Comparison of ENCODE assay signal across 7 cellular contexts in genomic region chr4:78612398-78613005, GRCh38.
A peak's percentile ranks its signal among the peaks of the same experiment; 100 is the strongest.
DNase-seq lines count a peak whose midpoint lies in the region; TF ChIP-seq lines count a peak whose summit lies in the region.

No MANE protein-coding gene starts in this region.

- H4K8ac ChIP-seq in mesendoderm (ENCODE audit: low read depth, low read length) = no peak overlapping the region

- TF ChIP-seq CTCF in dorsolateral prefrontal cortex (IDR thresholded peaks at IDR 0.05 in 54 of 56, conservative IDR thresholded peaks at IDR 0.05 in 2 of 56; ENCODE audit: low read depth in 1 of 56, partially characterized antibody in 56 of 56) = peak; percentile 41 to 85 (median 68)

- WGBS in mesendoderm (ENCODE audit: extremely low coverage, insufficient coverage, low lambda C conversion rate) = no CpG with 5 or more reads among the region's 3 CpGs

- no peak overlapping the region for H3K56ac ChIP-seq in mesendoderm (ENCODE audit: low read length)

- H3K4me2 ChIP-seq in mesendoderm (ENCODE audit: low read length) = no peak overlapping the region

- H3K27me3 ChIP-seq in dorsolateral prefrontal cortex = peaks cover 0 to 4% (median 0%) of the 10 kb centered on the region in 45 donors
- H3K27me3 ChIP-seq in mesendoderm (ENCODE audit: insufficient read depth, low read length, poor library complexity) = no peaks in the 10 kb centered on the region

- H3K79me1 ChIP-seq in mesendoderm (ENCODE audit: low read length) = no peaks in the 10 kb centered on the region

- H3K4ac ChIP-seq in mesendoderm (ENCODE audit: low read depth, low read length) = no peak overlapping the region

- H2BK120ac ChIP-seq in mesendoderm (ENCODE audit: low read depth, low read length) = no peak overlapping the region

- intact Hi-C loops in dorsolateral prefrontal cortex (cut with DNase I) = loop anchor here (2.0 to 10.0 kb wide), 3 partner anchors 35 to 252 kb away; no protein-coding TSS in a partner anchor
- intact Hi-C loops in posterior vena cava (cut with DNase I) = loop anchor here in 1 of 2 donors (10.0 kb wide), 1 partner anchor 252 kb away; no protein-coding TSS in a partner anchor

- H2BK15ac ChIP-seq in mesendoderm (replicated peaks; ENCODE audit: low read depth) = no peak overlapping the region

- H3K27ac ChIP-seq in dorsolateral prefrontal cortex (no peak overlapping the region), mesendoderm (ENCODE audit: low read depth, low read length) (no peak overlapping the region)

- H3K4me3 ChIP-seq in dorsolateral prefrontal cortex (no peak overlapping the region), mesendoderm (ENCODE audit: low read length) (no peak overlapping the region)

- H3K36me3 ChIP-seq in mesendoderm (ENCODE audit: control insufficient read depth, insufficient read depth, low read length) = no peaks in the 10 kb centered on the region

- no peak overlapping the region for H2BK5ac ChIP-seq in mesendoderm (ENCODE audit: low read length)

- no peak overlapping the region for H3K18ac ChIP-seq in mesendoderm (ENCODE audit: low read length)

- H3K4me1 ChIP-seq in mesendoderm (ENCODE audit: control insufficient read depth, low read depth, low read length) = no peaks in the 10 kb centered on the region

- no peaks in the 10 kb centered on the region for H3K79me2 ChIP-seq in mesendoderm (ENCODE audit: control insufficient read depth, insufficient read depth, low read length)

- no peak overlapping the region for H3K23ac ChIP-seq in mesendoderm (ENCODE audit: low read length)

- no peak overlapping the region for H4K5ac ChIP-seq in mesendoderm (ENCODE audit: low read length)

- no peak overlapping the region for H2AK5ac ChIP-seq in mesendoderm (ENCODE audit: low read length)

- DNase-seq in EL = peak; percentile 51
- DNase-seq in H4 (ENCODE audit: low spot score) = peak; percentile 34
- peak; percentile 17 for DNase-seq in NOMO-1 treated with dmso at 0.1 percent for 144 hours (lab: John Stamatoyannopoulos, UW; ENCODE audit: unreplicated experiment)
- DNase-seq in dorsolateral prefrontal cortex = peak in 1 of 10 donors; percentile 29
- peak; percentile 25 for DNase-seq in mesendoderm
- no peak for DNase-seq in posterior vena cava (ENCODE audit: low spot score)
- no peak for DNase-seq in HPDE6-E6E7 (ENCODE audit: extremely low spot score)

- no peak overlapping the region for H3K9ac ChIP-seq in mesendoderm (ENCODE audit: low read length)

Comparison
In these comparisons a context has a peak if more than half of its experiments do, and no peak if none do; other contexts are left out.
1. DNase-seq: peak in EL (single experiment), H4 (single experiment), NOMO-1 treated with dmso at 0.1 percent for 144 hours (single experiment) and mesendoderm (single experiment); none in posterior vena cava (single experiment) and HPDE6-E6E7 (single experiment).